ENCODE assay signal across 23 cellular contexts in genomic region chr7:98993024-98993897, GRCh38.
DNase-seq lines count a peak whose midpoint lies in the region; ATAC-seq, FAIRE-seq and TF ChIP-seq lines count a peak whose summit lies in the region.
"Had no signal": no experiment of that assay in that cellular context is flagged by ENCODE, and none has a peak within 500 bp of the region (broad histone marks: within the 10 kb centered on the region; RNA-seq: fewer than 3 reads in every experiment).

No MANE protein-coding gene starts in this region.

- TF ChIP-seq RAD21 in HCT116 (IDR thresholded peaks at IDR 0.05; ENCODE audit: low read depth) (peak; percentile 25; the same call in 1 of the 2 replicates), HepG2 (CRISPR knock-in tag; IDR thresholded peaks at IDR 0.05) (no peak)

- CTCF ChIA-PET in HCT116 (lab: Charles Lee), result no interaction called here
- CTCF ChIA-PET in WTC11 (lab: Charles Lee), result interaction anchor here (1.0 kb wide), 1 partner anchor 115 kb away, joined by 3 read pairs; the partner anchor contains the start of gene TRRAP
- CTCF ChIA-PET in HepG2 (lab: Yijun Ruan, JAX; ENCODE audit: low intra/inter-chr PET ratio, low total read pairs), result no interaction called here

- TF ChIP-seq POLR2A in HCT116 (IDR thresholded peaks at IDR 0.05; ENCODE audit: borderline replicate concordance, extremely low read depth, insufficient read depth, insufficient read length) (no peak), HepG2 (IDR thresholded peaks at IDR 0.05; ENCODE audit: insufficient read depth in 1 of 2, low read depth in 2 of 2, low read length in 2 of 2) (no peak)

- H3K27ac ChIP-seq in HCT116 (ENCODE audit: low read depth, low read length) (no peak overlapping the region), HepG2 (ENCODE audit: extremely low read length, insufficient read depth, low read length) (no peak overlapping the region)
- H3K27ac ChIP-seq: ascending aorta, epithelial cell of prostate, thoracic aorta had no signal

- no peaks in the 10 kb centered on the region for H3K9me2 ChIP-seq in HCT116 (ENCODE audit: insufficient read depth)

- RAD21 ChIA-PET in HCT116 (lab: Charles Lee; ENCODE audit: low non-redundant PET in 1 of 2, low total read pairs in 2 of 2, uncharacterized antibody in 2 of 2, unreplicated experiment in 2 of 2), result no interaction called here

- H3K27me3 ChIP-seq in BE2C (no peaks in the 10 kb centered on the region), HCT116 (ENCODE audit: insufficient read depth, low read length) (no peaks in the 10 kb centered on the region), HepG2 (ENCODE audit: control insufficient read depth in 1 of 2, insufficient read depth in 2 of 2, low read length in 2 of 2) (no peaks in the 10 kb centered on the region)
- H3K27me3 ChIP-seq: ascending aorta had no signal

- H3K4me1 Mint-ChIP-seq in WTC11, result no peaks in the 10 kb centered on the region

- no peaks in the 10 kb centered on the region for H4K20me1 ChIP-seq in HCT116 (ENCODE audit: insufficient read depth)
- 0 out of 2 replicates have a peak, but pooled peaks cover 2% of the 10 kb centered on the region for H4K20me1 ChIP-seq in HepG2 (ENCODE audit: insufficient read depth, low read length)

- H3K9me3 Mint-ChIP-seq in WTC11, result no peaks in the 10 kb centered on the region
- H3K9me3 Mint-ChIP-seq: naive B cell had no signal

- H3K4me2 ChIP-seq in HCT116 (ENCODE audit: low read length) (no peak overlapping the region), HepG2 (ENCODE audit: low read depth, low read length) (no peak overlapping the region)

- H3K9me3 ChIP-seq in BE2C (no peaks in the 10 kb centered on the region), HCT116 (ENCODE audit: control insufficient read depth in 1 of 2, insufficient read depth in 1 of 2, low read depth in 1 of 2, low read length in 2 of 2) (no peaks in the 10 kb centered on the region), HepG2 (ENCODE audit: low read length) (no peaks in the 10 kb centered on the region)
- H3K9me3 ChIP-seq: ascending aorta, thoracic aorta had no signal

- POLR2A ChIA-PET in HCT116 (lab: Charles Lee) (no interaction called here), WTC11 (lab: Charles Lee) (no interaction called here), HepG2 (lab: Yijun Ruan, JAX) (no interaction called here)

- BruUV-seq in HCT116 (replicated peaks; lab: Mats Ljungman, UMichigan) (no TSS peak), HepG2 (replicated peaks; lab: Mats Ljungman, UMichigan) (no TSS peak)

- in situ Hi-C loops in HepG2 (cut with HindIII; ENCODE audit: extremely low pct_ligation_motif_present, low pct_unique_long_range_greater_than_20kb), result no loop called here

- ATAC-seq in HCT116 (no peak; the same call in 1 of the 2 replicates), WTC11 (peak; percentile 39; the same call in 1 of the 2 replicates), HepG2 (no peak), HG03196 (IDR thresholded peaks at IDR 0.05; ENCODE audit: unreplicated experiment) (no peak), HG03571 (IDR thresholded peaks at IDR 0.05; ENCODE audit: unreplicated experiment) (no peak)
- ATAC-seq: activated CD8-positive, alpha-beta memory T cell treated with anti-CD3 and anti-CD28 coated beads, Interleukin-2, amount 10 ng/mL, durations not matched to agents 7 days and 5 days; T-helper 17 cell had no signal

- H3K4me3 ChIP-seq in BE2C (ENCODE audit: low read depth, low read length) (no peak overlapping the region), HCT116 (replicated peaks in 1 of 2; ENCODE audit: low read depth in 1 of 2, low read length in 2 of 2) (no peak overlapping the region), HepG2 (replicated peaks in 1 of 3; ENCODE audit: insufficient read depth in 1 of 3, low read depth in 2 of 3, low read length in 3 of 3) (no peak overlapping the region)
- H3K4me3 ChIP-seq: ascending aorta, thoracic aorta had no signal

- H3K4me1 ChIP-seq in BE2C (no peaks in the 10 kb centered on the region), HCT116 (ENCODE audit: control insufficient read depth in 1 of 2, insufficient read depth in 2 of 2, low read length in 2 of 2) (no peaks in the 10 kb centered on the region), HepG2 (ENCODE audit: insufficient read depth, low read length) (no peaks in the 10 kb centered on the region)
- H3K4me1 ChIP-seq: ascending aorta had no signal

- DNase-seq in BE2C, result no peak
- DNase-seq in HCT116 (ENCODE audit: low read depth, low spot score), result no peak
- no peak for DNase-seq in WTC11 (ENCODE audit: low spot score)
- DNase-seq in HepG2 (ENCODE audit: low spot score), result no peak
- DNase-seq in dedifferentiated amniotic fluid mesenchymal stem cell (ENCODE audit: extremely low spot score), result no peak
- no peak for DNase-seq in stimulated activated CD4-positive, alpha-beta T cell treated with anti-CD3 and anti-CD28 coated beads, Interleukin-1b, Interleukin-23, amount 100 ng/mL, for 48 hours
- DNase-seq: activated CD4-positive, CD25-positive, alpha-beta regulatory T cell treated with anti-CD3 and anti-CD28 coated beads, Interleukin-2, amount 50 U/mL, for 72 hours; activated CD8-positive, alpha-beta memory T cell treated with anti-CD3 and anti-CD28 coated beads, Interleukin-2, amount 10 ng/mL, durations not matched to agents 7 days and 5 days; dermis blood vessel endothelial cell; MM.1S; naive B cell; NCI-H187 treated with DMSO at 0.1 percent for 48 hours; NCI-H510A; SHP77 treated with DMSO at 0.1 percent for 48 hours; small intestine; T-helper 17 cell had no signal

- H3K9ac ChIP-seq in HCT116 (ENCODE audit: low read length), result no peak overlapping the region
- H3K9ac ChIP-seq in HepG2 (ENCODE audit: insufficient read depth, low read depth, low read length), result no peak overlapping the region

- H3K27me3 Mint-ChIP-seq in WTC11 (ENCODE audit: low read depth), result no peaks in the 10 kb centered on the region
- H3K27me3 Mint-ChIP-seq: activated CD8-positive, alpha-beta memory T cell treated with anti-CD3 and anti-CD28 coated beads, Interleukin-2, amount 10 ng/mL, durations not matched to agents 7 days and 5 days; naive B cell; T-helper 17 cell had no signal

- TF ChIP-seq CTCF in BE2C (IDR thresholded peaks at IDR 0.05; ENCODE audit: low read depth, low read length), result peak; percentile 26; the same call in 1 of the 2 replicates
- peak; percentile 12 to 45 (median 37); a peak in 4 of 6 replicates for TF ChIP-seq CTCF in HCT116 (IDR thresholded peaks at IDR 0.05 in 2 of 3, conservative IDR thresholded peaks at IDR 0.05 in 1 of 3; ENCODE audit: borderline replicate concordance in 1 of 3, insufficient read depth in 1 of 3, low read depth in 2 of 3, low read length in 2 of 3)
- no peak for TF ChIP-seq CTCF in WTC11 (IDR thresholded peaks at IDR 0.05)
- no peak for TF ChIP-seq CTCF in HepG2 (CRISPR knock-in tag; IDR thresholded peaks at IDR 0.05)

- TF ChIP-seq EP300 in HepG2 (IDR thresholded peaks at IDR 0.05; ENCODE audit: low read depth in 2 of 2, low read length in 2 of 2), result no peak
- no peak for TF ChIP-seq EP300 in HepG2 (CRISPR knock-in tag; IDR thresholded peaks at IDR 0.05; ENCODE audit: borderline replicate concordance)

- H3K27ac Mint-ChIP-seq in WTC11, result no peak overlapping the region
- H3K27ac Mint-ChIP-seq: activated CD8-positive, alpha-beta memory T cell treated with anti-CD3 and anti-CD28 coated beads, Interleukin-2, amount 10 ng/mL, durations not matched to agents 7 days and 5 days; T-helper 17 cell had no signal

- 98% methylated on average over 30 of the region's 32 CpGs for WGBS in HepG2 (ENCODE audit: low lambda C conversion rate)

- H3K4me3 Mint-ChIP-seq in WTC11, result no peak overlapping the region
- H3K4me3 Mint-ChIP-seq: activated CD8-positive, alpha-beta memory T cell treated with anti-CD3 and anti-CD28 coated beads, Interleukin-2, amount 10 ng/mL, durations not matched to agents 7 days and 5 days; naive B cell; T-helper 17 cell had no signal

- H3K36me3 Mint-ChIP-seq in WTC11, result peaks cover 62% of the 10 kb centered on the region

- H3K79me2 ChIP-seq in HCT116 (ENCODE audit: insufficient read depth, low read length) (no peaks in the 10 kb centered on the region), HepG2 (ENCODE audit: insufficient read depth, low read length) (no peaks in the 10 kb centered on the region)

- H2AFZ ChIP-seq in HCT116 (ENCODE audit: low read depth, low read length, poor library complexity, severe bottlenecking) (no peak overlapping the region), HepG2 (ENCODE audit: low read length) (no peak overlapping the region)

- FAIRE-seq in HepG2 (lab: Jason Lieb, UNC), result no peak
- FAIRE-seq: GM18507, HTR-8/SVneo, small intestine had no signal

- intact Hi-C loops in HCT116 (cut with micrococcal nuclease) (no loop called here), HepG2 (cut with micrococcal nuclease; ENCODE audit: unreplicated experiment) (no loop called here)

- H3K36me3 ChIP-seq in BE2C (peaks cover 87% of the 10 kb centered on the region), HCT116 (ENCODE audit: control insufficient read depth in 1 of 2, insufficient read depth in 2 of 2, low read length in 2 of 2) (peaks cover 43 to 59% of the 10 kb centered on the region in 2 experiments), HepG2 (replicated peaks in 1 of 2; ENCODE audit: control insufficient read depth in 1 of 2, insufficient read depth in 2 of 2, low read length in 2 of 2) (peaks cover 37 to 74% of the 10 kb centered on the region in 2 experiments)

TF ChIP-seq in WTC11, 78 proteins besides CTCF, POLR2A, EP300 and RAD21 (continues in another document):
- TF ChIP-seq CBFB (CRISPR knock-in tag; IDR thresholded peaks at IDR 0.05; ENCODE audit: low read depth) (no peak), IRF1 (CRISPR knock-in tag; IDR thresholded peaks at IDR 0.05) (no peak)

TF ChIP-seq in HepG2, 621 proteins besides CTCF, POLR2A, EP300 and RAD21:
- 0 out of 2 replicates have a peak, but pooled peaks have one; percentile 23 for TF ChIP-seq ZBTB33 (CRISPR knock-in tag; IDR thresholded peaks at IDR 0.05)
- no peak for TF ChIP-seq ZNF30 (CRISPR knock-in tag; IDR thresholded peaks at IDR 0.05)
- TF ChIP-seq AGO2 (optimal IDR thresholded peaks at IDR 0.05; ENCODE audit: low read depth, low read length), result peak; percentile 19

Comparison
In these comparisons a context has a peak if more than half of its experiments do, and no peak if none do; other contexts are left out.
1. CTCF ChIP-seq: peak in BE2C (single experiment) and HCT116 (3 of 3); none in WTC11 (single experiment) and HepG2 (single experiment).